Comparison of ENCODE assay signal across 8 cellular contexts in the genomic region with DNA sequence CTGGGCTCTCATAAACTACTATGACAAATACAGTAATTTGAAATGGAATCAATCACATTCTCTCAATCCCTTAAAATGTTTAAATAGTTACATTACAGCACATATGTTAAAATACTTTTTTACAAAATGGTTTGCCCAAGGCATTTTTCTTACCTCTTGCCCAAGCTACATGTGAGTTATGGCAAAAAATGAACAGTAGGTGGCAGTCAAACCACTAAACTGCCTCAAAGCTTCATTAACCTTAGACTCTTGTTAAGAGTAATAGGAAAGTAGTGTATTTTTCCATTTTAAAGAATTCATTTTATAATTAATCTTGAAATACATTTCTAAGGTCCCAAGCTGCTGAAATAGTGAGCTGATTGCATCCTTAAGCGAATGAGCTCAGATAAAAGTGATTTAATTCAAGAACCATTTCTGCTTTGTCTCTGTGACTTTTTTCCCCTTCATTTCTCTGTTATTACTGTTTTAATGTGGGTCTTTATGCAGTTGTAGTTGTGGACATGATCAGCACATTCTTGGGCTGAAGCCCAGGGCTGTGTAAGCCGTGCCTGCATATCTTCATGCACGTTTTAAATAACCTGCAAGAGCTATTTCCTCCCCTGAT.
DNase-seq lines count a peak whose midpoint lies in the region; ATAC-seq, FAIRE-seq and TF ChIP-seq lines count a peak whose summit lies in the region.

No MANE protein-coding gene starts in this region.

- H3K9me3 ChIP-seq in kidney (ENCODE audit: control insufficient read depth in 1 of 2, low read length in 2 of 2) (no peaks in the 10 kb centered on the region), testis (no peaks in the 10 kb centered on the region)

- H3K27ac Mint-ChIP-seq in MCF 10A (ENCODE audit: low read depth, unreplicated experiment) = no peak overlapping the region

- no peaks in the 10 kb centered on the region for H3K36me3 Mint-ChIP-seq in MCF 10A (ENCODE audit: insufficient read depth, unreplicated experiment)

- H3K27me3 Mint-ChIP-seq in MCF 10A (ENCODE audit: insufficient read depth, unreplicated experiment) = peaks cover 44% of the 10 kb centered on the region

- 21 to 40% methylated on average over 3 of the region's 3 CpGs for WGBS in testis, 2 donors

- H3K4me3 ChIP-seq in kidney (ENCODE audit: low read length in 2 of 2) (no peak overlapping the region), testis (no peak overlapping the region)

- no peak overlapping the region for H3K4me3 Mint-ChIP-seq in MCF 10A (ENCODE audit: unreplicated experiment)

- H3K4me1 Mint-ChIP-seq in MCF 10A (ENCODE audit: insufficient read depth, unreplicated experiment) = no peaks in the 10 kb centered on the region

- DNase-seq in AG08396 (ENCODE audit: low spot score) = peak; percentile 28
- peak; percentile 28 for DNase-seq in GM04503 (ENCODE audit: low read depth)
- DNase-seq in NCI-H526 treated with DMSO at 0.1 percent for 48 hours (lab: John Stamatoyannopoulos, UW) = peak; percentile 38
- DNase-seq in MCF 10A (ENCODE audit: unreplicated experiment) = peak; percentile 74
- no peak for DNase-seq in kidney
- DNase-seq in testis = peak; percentile 50

- no peak overlapping the region for H3K9ac ChIP-seq in kidney (ENCODE audit: low read length in 2 of 2)

- H3K27me3 ChIP-seq in testis = no peaks in the 10 kb centered on the region

- intact Hi-C loops in MCF 10A (cut with micrococcal nuclease) (loop anchor here (2.0 to 5.0 kb wide), 3 partner anchors 312 to 407 kb away; partner anchors contain the start of gene LNPK), kidney (cut with DNase I) (no loop called here), testis (cut with DNase I; ENCODE audit: low total_unique reads) (no loop called here)

- no TSS peak for BruUV-seq in MCF 10A (replicated peaks; lab: Mats Ljungman, UMichigan)

- no peak for TF ChIP-seq POLR2A in testis (IDR thresholded peaks at IDR 0.05)

- POLR2A ChIA-PET in MCF 10A (lab: Yijun Ruan, JAX) = interaction anchor here (0.6 to 1.9 kb wide), 5 partner anchors 250 to 407 kb away, joined by 3 to 12 read pairs (median 3); no protein-coding TSS in a partner anchor

- no peaks in the 10 kb centered on the region for H3K9me3 Mint-ChIP-seq in MCF 10A (ENCODE audit: unreplicated experiment)

- CTCF ChIA-PET in MCF 10A (lab: Yijun Ruan, JAX) = interaction anchor here (0.5 to 7.2 kb wide), 30 partner anchors 12 to 1135 kb away, joined by 3 to 65 read pairs (median 4); partner anchors contain the start of genes EVX2 and HOXD12

- H3K4me1 ChIP-seq in kidney (ENCODE audit: control insufficient read depth in 1 of 2, insufficient read depth in 1 of 2, low read depth in 1 of 2, low read length in 2 of 2) (no peaks in the 10 kb centered on the region), testis (no peaks in the 10 kb centered on the region)

- TF ChIP-seq CTCF in MCF 10A (IDR thresholded peaks at IDR 0.05; ENCODE audit: unreplicated experiment) = peak; percentile 57
- TF ChIP-seq CTCF in kidney (IDR thresholded peaks at IDR 0.05; ENCODE audit: borderline replicate concordance, extremely low read depth, insufficient read depth) = peak; percentile 71
- TF ChIP-seq CTCF in testis (IDR thresholded peaks at IDR 0.05) = peak; percentile 65 to 82 (median 73)

- ATAC-seq in HG03025 (IDR thresholded peaks at IDR 0.05; ENCODE audit: low FRiP score, unreplicated experiment) (peak; percentile 59), HG03469 (IDR thresholded peaks at IDR 0.05; ENCODE audit: unreplicated experiment) (no peak)

- FAIRE-seq in kidney (lab: Jason Lieb, UNC) = peak; percentile 98

- no peak overlapping the region for H3K27ac ChIP-seq in kidney (ENCODE audit: low read depth in 2 of 2, low read length in 2 of 2)
- H3K27ac ChIP-seq in testis = no peak overlapping the region

- H3K36me3 ChIP-seq in kidney (ENCODE audit: control insufficient read depth in 1 of 2, insufficient read depth in 2 of 2, low read length in 2 of 2) (no peaks in the 10 kb centered on the region), testis (ENCODE audit: low read depth, missing control alignments) (no peaks in the 10 kb centered on the region)
